ENCODE assay signal across 8 cellular contexts in genomic region chr17:1709971-1710806, GRCh38. TPM values are rescaled to one million over a fixed set of nuclear protein-coding genes. Genes with fewer than 3 reads are reported as not detected.
DNase-seq lines count a peak whose midpoint lies in the region; ATAC-seq and TF ChIP-seq lines count a peak whose summit lies in the region.

Gene TLCD2 (minus strand): TSS chr17:1710377. CDS start chr17:1710242, 135 bp downstream.

- H3K9me3 Mint-ChIP-seq in chondrocyte (ENCODE audit: low read depth), result no peaks in the 10 kb centered on the region
- no peaks in the 10 kb centered on the region for H3K9me3 Mint-ChIP-seq in stimulated activated naive CD8-positive, alpha-beta T cell treated with anti-CD3 and anti-CD28 coated beads, Interleukin-15, amount 100 ng/mL, for 72 hours

- peak within 1 kb of the TSS; percentile 97 for H3K4me3 Mint-ChIP-seq in chondrocyte (ENCODE audit: unreplicated experiment)
- peak within 1 kb of the TSS; percentile 72 to 77 for H3K4me3 Mint-ChIP-seq in stimulated activated naive CD8-positive, alpha-beta T cell treated with anti-CD3 and anti-CD28 coated beads, Interleukin-15, amount 100 ng/mL, for 72 hours

- peak; percentile 57 for ATAC-seq in stimulated activated naive CD8-positive, alpha-beta T cell treated with anti-CD3 and anti-CD28 coated beads, Interleukin-15, amount 100 ng/mL, for 72 hours
- ATAC-seq in HG03095 (IDR thresholded peaks at IDR 0.05; ENCODE audit: unreplicated experiment), result no peak

- TF ChIP-seq CTCF in chondrocyte (IDR thresholded peaks at IDR 0.05), result no peak

- peaks cover 30% of the 10 kb centered on the region for H3K36me3 Mint-ChIP-seq in chondrocyte (ENCODE audit: low read depth)

- H3K27ac Mint-ChIP-seq in chondrocyte (ENCODE audit: unreplicated experiment), result peak within 1 kb of the TSS; percentile 93
- H3K27ac Mint-ChIP-seq in stimulated activated naive CD8-positive, alpha-beta T cell treated with anti-CD3 and anti-CD28 coated beads, Interleukin-15, amount 100 ng/mL, for 72 hours, result peak within 1 kb of the TSS; percentile 52 to 74

- no peaks in the 10 kb centered on the region for H3K27me3 Mint-ChIP-seq in chondrocyte (ENCODE audit: low read depth)
- H3K27me3 Mint-ChIP-seq in stimulated activated naive CD8-positive, alpha-beta T cell treated with anti-CD3 and anti-CD28 coated beads, Interleukin-15, amount 100 ng/mL, for 72 hours, result peaks cover 73% of the 10 kb centered on the region

- H3K4me1 Mint-ChIP-seq in chondrocyte (ENCODE audit: low read depth), result peaks cover 43% of the 10 kb centered on the region
- peaks cover 31% of the 10 kb centered on the region for H3K4me1 Mint-ChIP-seq in stimulated activated naive CD8-positive, alpha-beta T cell treated with anti-CD3 and anti-CD28 coated beads, Interleukin-15, amount 100 ng/mL, for 72 hours

- DNase-seq in NCI-H146 (lab: John Stamatoyannopoulos, UW) (peak; percentile 48), NCI-H146 treated with DMSO at 0.1 percent for 48 hours (lab: John Stamatoyannopoulos, UW; ENCODE audit: unreplicated experiment) (no peak), NCI-H82 (lab: John Stamatoyannopoulos, UW) (peak; percentile 80), chondrocyte (ENCODE audit: low spot score) (no peak), kidney tubule cell (ENCODE audit: low spot score) (peak; percentile 73), NCI-H1694 (lab: John Stamatoyannopoulos, UW) (no peak)
- DNase-seq in stimulated activated naive CD8-positive, alpha-beta T cell treated with anti-CD3 and anti-CD28 coated beads, Interleukin-15, amount 100 ng/mL, for 72 hours, result no peak

RNA-seq across cellular contexts. Expression of gene TLCD2, which starts in this region (rescaled TPM):
- total RNA-seq in chondrocyte, result 5.6 to 9.5 TPM (median 9.2 TPM) in 3 replicates

Comparison
In these comparisons a context has a peak if more than half of its experiments do, and no peak if none do; other contexts are left out.
1. DNase-seq: peak in NCI-H146 (single experiment), NCI-H82 (single experiment) and kidney tubule cell (single experiment); none in NCI-H146 treated with DMSO at 0.1 percent for 48 hours (single experiment), chondrocyte (single experiment), stimulated activated naive CD8-positive, alpha-beta T cell treated with anti-CD3 and anti-CD28 coated beads, Interleukin-15, amount 100 ng/mL, for 72 hours (0 of 2) and NCI-H1694 (single experiment).